In the genomic region with DNA sequence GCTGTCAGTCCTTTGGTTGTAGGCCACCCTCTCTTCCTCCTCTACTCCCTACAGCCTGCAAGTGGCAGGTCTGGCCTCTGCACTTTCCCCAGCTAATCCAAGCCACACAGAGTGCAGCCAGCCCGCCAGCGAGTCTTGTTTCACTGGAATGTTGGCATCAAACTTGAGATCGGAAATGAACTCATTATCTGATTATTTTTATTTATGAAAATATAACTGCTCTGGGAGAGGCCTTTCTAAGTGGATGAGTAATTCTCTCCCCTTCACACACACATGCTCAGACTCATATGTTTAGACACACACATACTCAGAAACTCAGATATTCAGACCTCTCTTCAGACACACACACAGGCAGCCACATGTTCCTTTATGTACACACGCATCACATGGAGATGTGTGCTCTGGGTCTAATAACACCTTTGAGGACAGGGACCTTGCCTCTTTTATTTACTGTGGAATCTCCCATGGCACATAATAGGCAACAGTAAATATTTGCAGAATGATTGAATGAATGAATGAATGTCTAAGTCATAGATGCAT, we compare ENCODE assay signal across 8 cellular contexts.
DNase-seq lines count a peak whose midpoint lies in the region; ATAC-seq and TF ChIP-seq lines count a peak whose summit lies in the region.

No MANE protein-coding gene starts in this region.

- 30 to 67% methylated on average over 4 of the region's 4 CpGs for WGBS in lung, 2 donors

- no peak for TF ChIP-seq CTCF in coronary artery (IDR thresholded peaks at IDR 0.05)
- TF ChIP-seq CTCF in lung (IDR thresholded peaks at IDR 0.05; ENCODE audit: control extremely low read depth, extremely low read depth) = no peak
- TF ChIP-seq CTCF in uterus (IDR thresholded peaks at IDR 0.05) = peak in 2 of 4 experiments; percentile 20 to 28

- ATAC-seq in lung (ENCODE audit: insufficient read depth, low FRiP score) = peak; percentile 70
- no peak for ATAC-seq in HG03439 (IDR thresholded peaks at IDR 0.05; ENCODE audit: unreplicated experiment)
- ATAC-seq in T-helper 17 cell = no peak

- peak in 1 of 2 donors; percentile 9 for TF ChIP-seq POLR2A in uterus (IDR thresholded peaks at IDR 0.05)

- no peaks in the 10 kb centered on the region for H3K27me3 Mint-ChIP-seq in T-helper 17 cell

- no peaks in the 10 kb centered on the region for H3K36me3 Mint-ChIP-seq in T-helper 17 cell (ENCODE audit: low read depth)

- H3K4me1 Mint-ChIP-seq in T-helper 17 cell = no peaks in the 10 kb centered on the region

- H3K27ac ChIP-seq in coronary artery (peak overlapping the region; percentile 80 to 96), lung (ENCODE audit: low read depth in 1 of 2, low read length in 1 of 2) (peak overlapping the region; percentile 47 to 93), uterus (peak overlapping the region; percentile 82 to 83)

- H3K4me3 Mint-ChIP-seq in T-helper 17 cell = no peak overlapping the region

- H3K9me3 ChIP-seq in lung (ENCODE audit: control insufficient read depth in 2 of 2, insufficient read depth in 1 of 2, low read length in 1 of 2) (no peaks in the 10 kb centered on the region), uterus (no peaks in the 10 kb centered on the region), T-helper 17 cell (ENCODE audit: control insufficient read depth, low read length, poor library complexity, severe bottlenecking) (no peaks in the 10 kb centered on the region)

- H3K4me3 ChIP-seq in coronary artery = no peak overlapping the region
- H3K4me3 ChIP-seq in lung = no peak overlapping the region
- H3K4me3 ChIP-seq in uterus = no peak overlapping the region

- H3K36me3 ChIP-seq in lung (ENCODE audit: control insufficient read depth in 2 of 2, insufficient read depth in 2 of 2, low read length in 2 of 2) (no peaks in the 10 kb centered on the region), uterus (no peaks in the 10 kb centered on the region)

- H3K27me3 ChIP-seq in lung (ENCODE audit: control insufficient read depth, insufficient read depth) = no peaks in the 10 kb centered on the region
- H3K27me3 ChIP-seq in uterus = no peaks in the 10 kb centered on the region

- no peak overlapping the region for H3K27ac Mint-ChIP-seq in T-helper 17 cell

- DNase-seq in NCI-H748 (lab: John Stamatoyannopoulos, UW; ENCODE audit: unreplicated experiment) (peak; percentile 39), NCI-H748 treated with DMSO at 0.1 percent for 48 hours (lab: John Stamatoyannopoulos, UW) (no peak), coronary artery (ENCODE audit: low spot score) (peak; percentile 93), lung (ENCODE audit: low spot score) (peak; percentile 70), uterus (peak; percentile 84 to 91), superior temporal gyrus (ENCODE audit: extremely low spot score) (no peak), T-helper 17 cell (no peak)

- H3K4me1 ChIP-seq in lung (ENCODE audit: control insufficient read depth in 2 of 2, insufficient read depth in 2 of 2, low read length in 2 of 2) = peaks cover 4 to 28% of the 10 kb centered on the region in 2 donors
- peaks cover 18 to 32% of the 10 kb centered on the region in 2 donors for H3K4me1 ChIP-seq in uterus

- intact Hi-C loops in uterus (cut with DNase I; ENCODE audit: low total_unique reads) = no loop called here

Comparison
In these comparisons a context has a peak if more than half of its experiments do, and no peak if none do; other contexts are left out.
1. DNase-seq: peak in NCI-H748 (single experiment), coronary artery (single experiment), lung (single experiment) and uterus (2 of 2); none in NCI-H748 treated with DMSO at 0.1 percent for 48 hours (single experiment), superior temporal gyrus (single experiment) and T-helper 17 cell (0 of 3).
2. Peak in every context shown above with its lines, with median percentiles within 50 percentile points of each other: H3K27ac ChIP-seq.